23 cellular contexts compared by ENCODE assay signal in genomic region chrX:140916891-140917290, GRCh38.
"Had no signal": no experiment of that assay in that cellular context is flagged by ENCODE, and none has a peak within 500 bp of the region (broad histone marks: within the 10 kb centered on the region; RNA-seq: fewer than 3 reads in every experiment).

No MANE protein-coding gene starts in this region.

- H3K36me3 Mint-ChIP-seq: immature natural killer cell, type B pancreatic cell had no signal

- H3K4me1 Mint-ChIP-seq: central memory CD8-positive, alpha-beta T cell had no signal

- ATAC-seq: activated naive CD8-positive, alpha-beta T cell treated with anti-CD3 and anti-CD28 coated beads, Interleukin-2, amount 50 U/mL, for 24 hours; foreskin keratinocyte; heart left ventricle; left colon; right lobe of liver had no signal

- DNase-seq: activated CD4-positive, CD25-positive, alpha-beta regulatory T cell treated with anti-CD3 and anti-CD28 coated beads, Interleukin-2, amount 50 U/mL, for 72 hours; activated CD8-positive, alpha-beta T cell treated with anti-CD3 and anti-CD28 coated beads for 36 hours; activated effector memory CD4-positive, alpha-beta T cell treated with Interleukin-2 at 50 U/mL for 16 hours; activated naive CD4-positive, alpha-beta T cell treated with anti-CD3 and anti-CD28 coated beads, Interleukin-2, amount 50 U/mL, for 16 hours; activated naive CD8-positive, alpha-beta T cell treated with anti-CD3 and anti-CD28 coated beads, Interleukin-2, amount 50 U/mL, for 24 hours; amygdala; foreskin keratinocyte; heart left ventricle; hypothalamus; immature natural killer cell; kidney; left colon; mammary epithelial cell; ovary; right lobe of liver; stimulated activated CD4-positive, alpha-beta T cell treated with anti-CD3 and anti-CD28 coated beads, Interleukin-2, amount 100 ng/mL, for 48 hours; substantia nigra; uterus had no signal

- H3K9me3 Mint-ChIP-seq: activated CD8-positive, alpha-beta T cell treated with anti-CD3 and anti-CD28 coated beads for 36 hours; activated naive CD8-positive, alpha-beta T cell treated with anti-CD3 and anti-CD28 coated beads, Interleukin-2, amount 50 U/mL, for 24 hours; dendritic cell treated with granulocyte-macrophage colony-stimulating factor and Interleukin-4, amounts not matched to agents 40 ng/mL and 50 ng/mL, for 4 days; stimulated activated naive CD8-positive, alpha-beta T cell treated with anti-CD3 and anti-CD28 coated beads, Interleukin-15, Interleukin-2, amounts not matched to agents 100 ng/mL and 50 ng/mL, for 24 hours; type B pancreatic cell had no signal

- H3K27ac Mint-ChIP-seq: activated CD8-positive, alpha-beta T cell treated with anti-CD3 and anti-CD28 coated beads for 36 hours; activated naive CD8-positive, alpha-beta T cell treated with anti-CD3 and anti-CD28 coated beads, Interleukin-2, amount 50 U/mL, for 24 hours; dendritic cell treated with granulocyte-macrophage colony-stimulating factor and Interleukin-4, amounts not matched to agents 40 ng/mL and 50 ng/mL, for 4 days; progenitor cell of endocrine pancreas; type B pancreatic cell had no signal

- H3K4me3 Mint-ChIP-seq: activated CD8-positive, alpha-beta T cell treated with anti-CD3 and anti-CD28 coated beads for 36 hours; activated naive CD8-positive, alpha-beta T cell treated with anti-CD3 and anti-CD28 coated beads, Interleukin-2, amount 50 U/mL, for 24 hours; central memory CD8-positive, alpha-beta T cell; dendritic cell treated with granulocyte-macrophage colony-stimulating factor and Interleukin-4, amounts not matched to agents 40 ng/mL and 50 ng/mL, for 4 days; immature natural killer cell; stimulated activated naive CD8-positive, alpha-beta T cell treated with anti-CD3 and anti-CD28 coated beads, Interleukin-15, Interleukin-2, amounts not matched to agents 100 ng/mL and 50 ng/mL, for 24 hours; type B pancreatic cell had no signal

- H3K27me3 Mint-ChIP-seq: activated CD8-positive, alpha-beta T cell treated with anti-CD3 and anti-CD28 coated beads for 36 hours; activated naive CD8-positive, alpha-beta T cell treated with anti-CD3 and anti-CD28 coated beads, Interleukin-2, amount 50 U/mL, for 24 hours; central memory CD8-positive, alpha-beta T cell; dendritic cell treated with granulocyte-macrophage colony-stimulating factor and Interleukin-4, amounts not matched to agents 40 ng/mL and 50 ng/mL, for 4 days; progenitor cell of endocrine pancreas; stimulated activated naive CD8-positive, alpha-beta T cell treated with anti-CD3 and anti-CD28 coated beads, Interleukin-15, Interleukin-2, amounts not matched to agents 100 ng/mL and 50 ng/mL, for 24 hours; type B pancreatic cell had no signal
